ENCODE assay signal across 23 cellular contexts in genomic region chr10:112280205-112280921, GRCh38. TPM values are rescaled to one million over a fixed set of nuclear protein-coding genes. Genes with fewer than 3 reads are reported as not detected.
DNase-seq lines count a peak whose midpoint lies in the region; ATAC-seq, FAIRE-seq and TF ChIP-seq lines count a peak whose summit lies in the region.
"Had no signal": no experiment of that assay in that cellular context is flagged by ENCODE, and none has a peak within 500 bp of the region (broad histone marks: within the 10 kb centered on the region; RNA-seq: fewer than 3 reads in every experiment).

No MANE protein-coding gene starts in this region.

- 88% methylated on average over 2 of the region's 2 CpGs; no CpG with 5 or more reads in 1 of the 2 experiments for WGBS in H1 (ENCODE audit: extremely low coverage in 1 of 2, insufficient coverage in 1 of 2, insufficient read length in 1 of 2, insufficient replicate concordance in 2 of 2, low coverage in 1 of 2, low lambda C conversion rate in 2 of 2, missing lambda C conversion rate in 1 of 2), 2 experiments
- 49% methylated on average over 2 of the region's 2 CpGs for WGBS in liver

- H3K4me2 ChIP-seq in PC-3 (ENCODE audit: low read length): no peak overlapping the region
- 0 out of 4 replicates have a peak overlapping the region, but pooled peaks of 1 of the 2 experiments have one; percentile 28 for H3K4me2 ChIP-seq in H1 (ENCODE audit: insufficient read depth in 1 of 2, low read depth in 2 of 2, low read length in 2 of 2)
- H3K4me2 ChIP-seq: PC-9 had no signal

- H2AK5ac ChIP-seq in H1 (ENCODE audit: low read depth, low read length): no peak overlapping the region

- DNase-seq in Daoy (ENCODE audit: low read depth) (peak; percentile 5), PC-3 (peak; percentile 37), H1 (ENCODE audit: low read depth in 1 of 2, low spot score in 2 of 2) (no peak), HT-29 (ENCODE audit: low spot score) (no peak), RCC 7860 (ENCODE audit: low spot score) (no peak), SIG-M5 (lab: John Stamatoyannopoulos, UW) (no peak), glutamatergic neuron (no peak)
- DNase-seq: C1 segment of cervical spinal cord; KG1; NCI-H1092; NCI-H1694; NCI-H2107; NCI-H69; NK-92 treated with Interleukin-12 subunit alpha and Interleukin-12 subunit beta, amount 100 ng/mL, for 24 hours; PC-9; Right ventricle myocardium superior had no signal

- H3K4me3 ChIP-seq in PC-3 (ENCODE audit: low read length) (no peak overlapping the region), H1 (ENCODE audit: extremely low read depth in 1 of 4, insufficient read depth in 2 of 4, low read depth in 3 of 4, low read length in 4 of 4) (no peak overlapping the region), liver (ENCODE audit: low read depth in 1 of 3, low read length in 3 of 3) (no peak overlapping the region)
- H3K4me3 ChIP-seq: PC-9 had no signal

- H3K36me3 ChIP-seq in PC-3 (ENCODE audit: low read depth, low read length) (no peaks in the 10 kb centered on the region), H1 (ENCODE audit: control insufficient read depth in 2 of 4, insufficient read depth in 4 of 4, low read length in 3 of 4) (no peaks in the 10 kb centered on the region), liver (ENCODE audit: control insufficient read depth in 4 of 4, insufficient read depth in 3 of 4, low read depth in 1 of 4, low read length in 3 of 4) (no peaks in the 10 kb centered on the region)

- TF ChIP-seq RAD21 in H1 (IDR thresholded peaks at IDR 0.05 in 1 of 2, conservative IDR thresholded peaks at IDR 0.05 in 1 of 2; ENCODE audit: low read depth in 2 of 2, low read length in 2 of 2): no peak
- peak; percentile 21 to 29 for TF ChIP-seq RAD21 in liver (IDR thresholded peaks at IDR 0.05)

- H3K36me3 Mint-ChIP-seq in glutamatergic neuron (ENCODE audit: unreplicated experiment): no peaks in the 10 kb centered on the region

- POLR2A ChIA-PET in PC-3 (lab: Charles Lee; ENCODE audit: unreplicated experiment): no interaction called here
- POLR2A ChIA-PET in H1 (lab: Charles Lee; ENCODE audit: partially characterized antibody): no interaction called here

- no peak overlapping the region for H2BK20ac ChIP-seq in H1 (ENCODE audit: low read length)

- no peaks in the 10 kb centered on the region for H3K9me2 ChIP-seq in PC-3 (replicated peaks; ENCODE audit: low read length)

- no peak overlapping the region for H3K4me3 Mint-ChIP-seq in glutamatergic neuron (ENCODE audit: unreplicated experiment)

- H3F3A ChIP-seq in PC-3 (ENCODE audit: low read length, unreplicated experiment): no peaks in the 10 kb centered on the region

- H3K79me2 ChIP-seq in PC-3 (ENCODE audit: low read length) (no peaks in the 10 kb centered on the region), H1 (ENCODE audit: control insufficient read depth in 1 of 2, insufficient read depth in 2 of 2, low read length in 2 of 2) (no peaks in the 10 kb centered on the region)

- H3K9me3 ChIP-seq in PC-3 (ENCODE audit: low read length) (no peaks in the 10 kb centered on the region), H1 (ENCODE audit: insufficient read depth in 2 of 2, low read depth in 1 of 2, low read length in 1 of 2) (no peaks in the 10 kb centered on the region), liver (ENCODE audit: control insufficient read depth in 4 of 4, low read length in 3 of 4) (no peaks in the 10 kb centered on the region)

- H2BK12ac ChIP-seq in H1 (ENCODE audit: low read depth, low read length): no peak overlapping the region

- no peak overlapping the region for H3K4ac ChIP-seq in H1 (replicated peaks; ENCODE audit: insufficient read length, low read depth, low read length)

- H3K79me1 ChIP-seq in H1 (ENCODE audit: low read depth, low read length): no peaks in the 10 kb centered on the region

- peaks cover 6% of the 10 kb centered on the region; the same call in 1 of the 2 replicates for H3K4me1 ChIP-seq in PC-3 (ENCODE audit: insufficient read depth, low read length)
- H3K4me1 ChIP-seq in H1 (replicated peaks in 1 of 4; ENCODE audit: control insufficient read depth in 3 of 4, insufficient read depth in 4 of 4, low read length in 3 of 4): peaks cover 0 to 7% (median 2%) of the 10 kb centered on the region in 4 experiments; a peak in 5 of 7 replicates
- H3K4me1 ChIP-seq in liver (ENCODE audit: control insufficient read depth in 4 of 4, insufficient read depth in 4 of 4, low read length in 3 of 4): peaks cover 9 to 33% (median 18%) of the 10 kb centered on the region in 4 donors

- H2BK120ac ChIP-seq in H1 (replicated peaks; ENCODE audit: low read depth, low read length): no peak overlapping the region

- CTCF ChIA-PET in PC-3 (lab: Charles Lee): no interaction called here
- CTCF ChIA-PET in H1 (lab: Charles Lee; ENCODE audit: partially characterized antibody): no interaction called here

- H2BK5ac ChIP-seq in H1 (ENCODE audit: low read depth, low read length): no peak overlapping the region

- H3K9me3 Mint-ChIP-seq in glutamatergic neuron (ENCODE audit: unreplicated experiment): no peaks in the 10 kb centered on the region

- H3K4me1 Mint-ChIP-seq in glutamatergic neuron (ENCODE audit: low read depth, unreplicated experiment): peaks cover 12% of the 10 kb centered on the region

- no peak overlapping the region for H3K27ac ChIP-seq in PC-3 (ENCODE audit: low read length)
- H3K27ac ChIP-seq in H1 (ENCODE audit: low read depth, low read length): no peak overlapping the region
- H3K27ac ChIP-seq in liver (ENCODE audit: low read depth in 1 of 2, low read length in 2 of 2): peak overlapping the region; percentile 8 to 67
- H3K27ac ChIP-seq: PC-9 had no signal

- ATAC-seq in PC-3: peak; percentile 54
- ATAC-seq: SK-N-SH treated with all-trans-retinoic acid at 6 μM for 48 hours had no signal

- H3K56ac ChIP-seq in H1 (replicated peaks; ENCODE audit: insufficient read length, low read depth, low read length): no peak overlapping the region

- H3K9ac ChIP-seq in PC-3 (ENCODE audit: low read length): no peak overlapping the region
- H3K9ac ChIP-seq in H1 (replicated peaks in 1 of 4; ENCODE audit: extremely low read depth in 1 of 4, low read depth in 3 of 4, low read length in 3 of 4): no peak overlapping the region
- no peak overlapping the region for H3K9ac ChIP-seq in liver (ENCODE audit: low read depth in 1 of 2, low read length in 2 of 2)

- peaks cover 4% of the 10 kb centered on the region; the same call in 1 of the 2 replicates for H3K27me3 ChIP-seq in PC-3 (ENCODE audit: low read length)
- no peaks in the 10 kb centered on the region for H3K27me3 ChIP-seq in H1 (replicated peaks in 1 of 4; ENCODE audit: control insufficient read depth in 3 of 4, extremely low read depth in 1 of 4, insufficient read depth in 3 of 4, low read length in 3 of 4)
- no peaks in the 10 kb centered on the region for H3K27me3 ChIP-seq in liver (ENCODE audit: control insufficient read depth in 4 of 4, insufficient read depth in 4 of 4, low read length in 3 of 4)

- TF ChIP-seq POLR2A in H1 (IDR thresholded peaks at IDR 0.05; ENCODE audit: control extremely low read depth in 1 of 2, low read depth in 2 of 2, low read length in 2 of 2): no peak

- no peaks in the 10 kb centered on the region for H3K27me3 Mint-ChIP-seq in glutamatergic neuron (ENCODE audit: unreplicated experiment)

- H3K23ac ChIP-seq in H1 (ENCODE audit: insufficient read length): no peak overlapping the region

- FAIRE-seq in H1 (lab: Jason Lieb, UNC) (no peak), RCC 7860 (lab: Jason Lieb, UNC) (no peak)
- FAIRE-seq: A204.1, G401.6, GM12892, GM19239 had no signal

- H2AFZ ChIP-seq in PC-3 (ENCODE audit: low read length) (no peak overlapping the region), H1 (ENCODE audit: low read length) (peak overlapping the region; percentile 52; the same call in 1 of the 2 replicates)
- H2AFZ ChIP-seq: PC-9 had no signal

- H4K20me1 ChIP-seq in PC-3 (ENCODE audit: low read length) (no peaks in the 10 kb centered on the region), H1 (replicated peaks in 1 of 2; ENCODE audit: control insufficient read depth in 1 of 2, insufficient read depth in 2 of 2, low read length in 2 of 2) (no peaks in the 10 kb centered on the region)

- no peak overlapping the region for H2BK15ac ChIP-seq in H1 (ENCODE audit: low read length)

- H3K27ac Mint-ChIP-seq in glutamatergic neuron (ENCODE audit: unreplicated experiment): no peak overlapping the region

- H3K14ac ChIP-seq in H1 (ENCODE audit: insufficient read length): no peak overlapping the region

- intact Hi-C loops in PC-3 (cut with micrococcal nuclease): no loop called here

- TF ChIP-seq EP300 in H1 (IDR thresholded peaks at IDR 0.05; ENCODE audit: borderline replicate concordance in 1 of 2, low read depth in 2 of 2, low read length in 2 of 2): no peak

- no TSS peak for BruUV-seq in PC-3 (replicated peaks; lab: Mats Ljungman, UMichigan)

- TF ChIP-seq CTCF in PC-3 (conservative IDR thresholded peaks at IDR 0.05; ENCODE audit: low read depth, low read length) (no peak), H1 (IDR thresholded peaks at IDR 0.05; ENCODE audit: control extremely low read depth in 1 of 3, insufficient read depth in 1 of 3, low read depth in 1 of 3, low read length in 3 of 3) (no peak), liver (IDR thresholded peaks at IDR 0.05; ENCODE audit: low read depth, low read length, missing input control) (no peak), glutamatergic neuron (IDR thresholded peaks at IDR 0.05; ENCODE audit: partially characterized antibody, unreplicated experiment) (no peak)

- no peaks in the 10 kb centered on the region for H3K23me2 ChIP-seq in H1 (ENCODE audit: low read depth, low read length)

- H4K5ac ChIP-seq in H1 (ENCODE audit: insufficient read length, low read depth, low read length): no peak overlapping the region

- no peak overlapping the region for H3K18ac ChIP-seq in H1 (ENCODE audit: extremely low read depth, low read length)

- H4K91ac ChIP-seq in H1 (replicated peaks; ENCODE audit: insufficient read length, low read length): no peak overlapping the region

- no peak overlapping the region for H4K8ac ChIP-seq in H1 (ENCODE audit: extremely low read depth, insufficient read depth, low read length)

TF ChIP-seq in liver, 16 proteins besides CTCF, POLR2A, EP300 and RAD21 (continues in another document):
- TF ChIP-seq SP1 (IDR thresholded peaks at IDR 0.05) (peak; percentile 81), JUND (IDR thresholded peaks at IDR 0.05) (peak; percentile 70 to 76)

RNA-seq across cellular contexts. Expression of gene TECTB, which starts 2.8 kb away (rescaled TPM):
- not detected in 2 replicates for total RNA-seq in Daoy (2014; rRNA removed; shearing (Covaris generic))
- not detected in 2 replicates for total RNA-seq in PC-3 (2014; rRNA removed)
- total RNA-seq in H1 (2021; fragmentation: NEBNext Ultra II Directional; extraction: Animal tissue kit (Norgen Biotek cat#: 25700)): not detected in 2 replicates
- polyA plus RNA-seq in H1 (2011; rRNA removed): not detected in 2 replicates
- polyA plus RNA-seq in H1 (2011; cell fraction: cytosol; rRNA removed): not detected
- not detected for polyA plus RNA-seq in H1 (2011; cell fraction: nucleus; rRNA removed)
- not detected in 4 replicates for polyA plus RNA-seq in H1 (2012, experiment 1 of 2)
- not detected for polyA plus RNA-seq in H1 (2012, experiment 2 of 2)
- polyA plus RNA-seq in H1 (2013, experiment 1 of 2): not detected
- polyA plus RNA-seq in H1 (2013, experiment 2 of 2): not detected
- polyA minus RNA-seq in H1 (2011; rRNA and poly(A)+ RNA removed): not detected in 2 replicates
- not detected for polyA minus RNA-seq in H1 (2011; cell fraction: cytosol; rRNA and poly(A)+ RNA removed)
- polyA minus RNA-seq in H1 (2011; cell fraction: nucleus; rRNA and poly(A)+ RNA removed): not detected
- under 1 TPM; 0.05 to 0.08 TPM for total RNA-seq in liver
- polyA plus RNA-seq in liver: under 1 TPM; 0.08 to 0.44 TPM
- total RNA-seq in HT-29 (2014; rRNA removed; shearing (Covaris generic)): not detected in 2 replicates
- total RNA-seq in glutamatergic neuron (ENCODE audit: unreplicated experiment): not detected
- total RNA-seq: MCF 10A, PC-9, Right ventricle myocardium superior had no signal

Comparison
In these comparisons a context has a peak if more than half of its experiments do, and no peak if none do; other contexts are left out.
1. DNase-seq: peak in Daoy (single experiment) and PC-3 (single experiment); none in H1 (0 of 2), HT-29 (single experiment), RCC 7860 (single experiment), SIG-M5 (single experiment) and glutamatergic neuron (single experiment).
2. H3K27ac ChIP-seq: peak in liver (2 of 2); none in PC-3 (single experiment) and H1 (single experiment).